In genomic region chr4:103423261-103423660, GRCh38 we compare ENCODE assay signal across 2 cellular contexts.
TF ChIP-seq lines count a peak whose summit lies in the region.

No MANE protein-coding gene starts in this region.

TF ChIP-seq in liver, 16 proteins besides CTCF, POLR2A, EP300 and RAD21 (continued from another document):
- no peak for TF ChIP-seq REST (IDR thresholded peaks at IDR 0.05)
- TF ChIP-seq ZBTB33 (IDR thresholded peaks at IDR 0.05), result no peak
- TF ChIP-seq HNF4G (IDR thresholded peaks at IDR 0.05), result no peak
- TF ChIP-seq GABPA (IDR thresholded peaks at IDR 0.05 in 1 of 2, conservative IDR thresholded peaks at IDR 0.05 in 1 of 2), result no peak
- TF ChIP-seq SP1 (IDR thresholded peaks at IDR 0.05), result peak; percentile 47
- no peak for TF ChIP-seq MAX (IDR thresholded peaks at IDR 0.05)
- peak; percentile 3 to 63 for TF ChIP-seq RXRA (IDR thresholded peaks at IDR 0.05)
- peak; percentile 25 for TF ChIP-seq TAF1 (conservative IDR thresholded peaks at IDR 0.05)
- TF ChIP-seq ATF3 (IDR thresholded peaks at IDR 0.05), result peak; percentile 12
- TF ChIP-seq HNF4A (conservative IDR thresholded peaks at IDR 0.05), result peak; percentile 50 to 69
- TF ChIP-seq NR2F2 (IDR thresholded peaks at IDR 0.05), result no peak
- no peak for TF ChIP-seq JUND (IDR thresholded peaks at IDR 0.05)
TF ChIP-seq in liver: peak in this region for 7.

TF ChIP-seq in HepG2, 621 proteins besides CTCF, POLR2A, EP300 and RAD21 (continued from another document):
- TF ChIP-seq CHD2 (IDR thresholded peaks at IDR 0.05; ENCODE audit: low read depth, low read length), result no peak
- no peak for TF ChIP-seq ZNF577 (CRISPR knock-in tag; IDR thresholded peaks at IDR 0.05; ENCODE audit: borderline replicate concordance, low read depth)
- TF ChIP-seq BRD4 (CRISPR knock-in tag; IDR thresholded peaks at IDR 0.05), result no peak
- no peak for TF ChIP-seq MXI1 (IDR thresholded peaks at IDR 0.05; ENCODE audit: borderline replicate concordance, low read depth, low read length)
- no peak for TF ChIP-seq MXD3 (CRISPR knock-in tag; IDR thresholded peaks at IDR 0.05)
- TF ChIP-seq ZNF784 (CRISPR knock-in tag; IDR thresholded peaks at IDR 0.05; ENCODE audit: borderline replicate concordance), result no peak
